In genomic region chr18:3016584-3017292, GRCh38 we compare ENCODE assay signal across 13 cellular contexts. TPM values are rescaled to one million over a fixed set of nuclear protein-coding genes. Genes with fewer than 3 reads are reported as not detected.
DNase-seq lines count a peak whose midpoint lies in the region; ATAC-seq and TF ChIP-seq lines count a peak whose summit lies in the region.
"Had no signal": no experiment of that assay in that cellular context is flagged by ENCODE, and none has a peak within 500 bp of the region (broad histone marks: within the 10 kb centered on the region; RNA-seq: fewer than 3 reads in every experiment).

No MANE protein-coding gene starts in this region.

- peaks cover 38 to 41% (median 39%) of the 10 kb centered on the region in 3 donors for H3K4me1 Mint-ChIP-seq in T-cell

- H3K27me3 ChIP-seq in heart right ventricle (no peaks in the 10 kb centered on the region), liver (ENCODE audit: control insufficient read depth in 4 of 4, insufficient read depth in 4 of 4, low read length in 3 of 4) (no peaks in the 10 kb centered on the region)

- TF ChIP-seq CTCF in heart right ventricle (IDR thresholded peaks at IDR 0.05) (no peak), liver (IDR thresholded peaks at IDR 0.05; ENCODE audit: low read depth, low read length, missing input control) (no peak)

- no peaks in the 10 kb centered on the region for H3K9me3 Mint-ChIP-seq in T-cell
- H3K9me3 Mint-ChIP-seq: activated T-helper 2 cell treated with anti-CD3 and anti-CD28 coated beads, Interferon-gamma antibody, Interleukin-2, Interleukin-4, amounts not matched to agents 10 μg/mL and 5 μg/mL and 100 μg/mL, durations not matched to agents 14 hours and 24 hours and 36 hours had no signal

- H3K4me3 ChIP-seq in heart right ventricle = no peak overlapping the region
- H3K4me3 ChIP-seq in liver (ENCODE audit: low read depth in 1 of 3, low read length in 3 of 3) = no peak overlapping the region

- ATAC-seq in heart right ventricle (no peak), Right ventricle myocardium inferior (no peak), T-cell (replicated peaks in 1 of 4) (no peak), GM21786 (IDR thresholded peaks at IDR 0.05; ENCODE audit: unreplicated experiment) (no peak), GM19035 (IDR thresholded peaks at IDR 0.05; ENCODE audit: unreplicated experiment) (no peak), HG02852 (IDR thresholded peaks at IDR 0.05; ENCODE audit: unreplicated experiment) (no peak)
- ATAC-seq: stimulated activated naive CD8-positive, alpha-beta T cell treated with anti-CD3 and anti-CD28 coated beads, Interleukin-15, Interleukin-2, amounts not matched to agents 100 U/mL and 50 U/mL, for 24 hours had no signal

- peak overlapping the region in 2 of 3 donors; percentile 17 to 69 for H3K4me3 Mint-ChIP-seq in T-cell

- DNase-seq in heart right ventricle = no peak
- DNase-seq in Right ventricle myocardium inferior (ENCODE audit: missing footprints) = no peak
- DNase-seq in T-cell = no peak
- DNase-seq in NCI-H345 treated with DMSO at 0.1 percent for 48 hours (lab: John Stamatoyannopoulos, UW; ENCODE audit: unreplicated experiment) = no peak
- DNase-seq: kidney glomerular epithelial cell; NCI-H1694; SHP77; stimulated activated naive CD8-positive, alpha-beta T cell treated with anti-CD3 and anti-CD28 coated beads, Interleukin-15, Interleukin-2, amounts not matched to agents 100 U/mL and 50 U/mL, for 24 hours had no signal

- H3K4me1 ChIP-seq in heart right ventricle = peaks cover 3 to 55% (median 34%) of the 10 kb centered on the region in 9 donors
- peaks cover 5 to 25% (median 8%) of the 10 kb centered on the region in 4 donors for H3K4me1 ChIP-seq in liver (ENCODE audit: control insufficient read depth in 4 of 4, insufficient read depth in 4 of 4, low read length in 3 of 4)

- H3K36me3 ChIP-seq in heart right ventricle = no peaks in the 10 kb centered on the region
- no peaks in the 10 kb centered on the region for H3K36me3 ChIP-seq in liver (ENCODE audit: control insufficient read depth in 4 of 4, insufficient read depth in 3 of 4, low read depth in 1 of 4, low read length in 3 of 4)

- WGBS in heart right ventricle, 2 donors = 63 to 76% methylated on average over 3 of the region's 3 CpGs
- WGBS in liver = 75% methylated on average over 3 of the region's 3 CpGs

- H3K9ac ChIP-seq in liver (ENCODE audit: low read depth in 1 of 2, low read length in 2 of 2) = no peak overlapping the region

- CTCF ChIA-PET in T-cell (lab: Charles Lee) = interaction anchor here (0.7 to 2.2 kb wide), 3 partner anchors 22 to 582 kb away, joined by 4 to 8 read pairs (median 7); no protein-coding TSS in a partner anchor

- no peaks in the 10 kb centered on the region for H3K27me3 Mint-ChIP-seq in T-cell

- H3K27ac ChIP-seq in heart right ventricle = peak overlapping the region in 7 of 10 donors; percentile 4 to 80 (median 39)
- H3K27ac ChIP-seq in liver (ENCODE audit: low read depth in 1 of 2, low read length in 2 of 2) = peak overlapping the region; percentile 50 to 91

- intact Hi-C loops in heart right ventricle (cut with DNase I) = loop anchor here in 6 of 10 donors (5.0 to 10.0 kb wide), 4 partner anchors 41 to 228 kb away; partner anchors contain the start of gene MYL12A (in 1 of the 6)
- intact Hi-C loops in Right ventricle myocardium inferior (cut with DNase I) = no loop called here

- POLR2A ChIA-PET in T-cell (lab: Charles Lee) = interaction anchor here in 1 of 2 donors (0.6 kb wide), 1 partner anchor 129 kb away, joined by 4 read pairs; no protein-coding TSS in a partner anchor

- no peak for TF ChIP-seq RAD21 in liver (IDR thresholded peaks at IDR 0.05)

- no peaks in the 10 kb centered on the region for H3K36me3 Mint-ChIP-seq in T-cell

- H3K9me3 ChIP-seq in heart right ventricle (no peaks in the 10 kb centered on the region), liver (ENCODE audit: control insufficient read depth in 4 of 4, low read length in 3 of 4) (no peaks in the 10 kb centered on the region)

- peak overlapping the region; percentile 79 to 87 for H3K27ac Mint-ChIP-seq in T-cell
- H3K27ac Mint-ChIP-seq: activated T-helper 2 cell treated with anti-CD3 and anti-CD28 coated beads, Interferon-gamma antibody, Interleukin-2, Interleukin-4, amounts not matched to agents 10 μg/mL and 5 μg/mL and 100 μg/mL, durations not matched to agents 14 hours and 24 hours and 36 hours had no signal

TF ChIP-seq in liver, 16 proteins besides CTCF, POLR2A, EP300 and RAD21:
- TF ChIP-seq RXRA (IDR thresholded peaks at IDR 0.05) (no peak), TAF1 (conservative IDR thresholded peaks at IDR 0.05) (no peak), FOXA2 (IDR thresholded peaks at IDR 0.05) (no peak), REST (IDR thresholded peaks at IDR 0.05) (no peak), ZBTB33 (IDR thresholded peaks at IDR 0.05) (no peak), JUND (IDR thresholded peaks at IDR 0.05) (no peak)

RNA-seq across cellular contexts. Expression of gene LPIN2, which starts 3.8 kb away (rescaled TPM):
- total RNA-seq in heart right ventricle (10 to 100 TPM in 4 of 10 donors, 1 to 10 TPM in 6; 6.8 to 15.9 (median 8.2) TPM), Right ventricle myocardium inferior (9.9 TPM), T-cell (100 to 1,000 TPM in 1 of 5 donors, 10 to 100 TPM in 4; 78.9 to 107 (median 88.8) TPM), liver (100 to 1,000 TPM; 142 to 284 TPM)
- polyA plus RNA-seq in heart right ventricle (1 to 10 TPM; 1.9 to 5.0 TPM), liver (10 to 100 TPM; 58.6 to 63.3 TPM)
